In genomic region chr15:34039506-34040123, GRCh38 we compare ENCODE assay signal across 1 cellular context.
TF ChIP-seq lines count a peak whose summit lies in the region.

No MANE protein-coding gene starts in this region.

TF ChIP-seq in K562, 482 proteins besides CTCF, POLR2A, EP300 and RAD21:
- TF ChIP-seq CBX2 (IDR thresholded peaks at IDR 0.05; ENCODE audit: insufficient read depth, low read length, poor library complexity, severe bottlenecking): peak; percentile 72
- TF ChIP-seq L3MBTL2 (IDR thresholded peaks at IDR 0.05): peak; percentile 52
- TF ChIP-seq ZNF584 (CRISPR knock-in tag; IDR thresholded peaks at IDR 0.05; ENCODE audit: low read depth): no peak
- TF ChIP-seq, protein P1, sequence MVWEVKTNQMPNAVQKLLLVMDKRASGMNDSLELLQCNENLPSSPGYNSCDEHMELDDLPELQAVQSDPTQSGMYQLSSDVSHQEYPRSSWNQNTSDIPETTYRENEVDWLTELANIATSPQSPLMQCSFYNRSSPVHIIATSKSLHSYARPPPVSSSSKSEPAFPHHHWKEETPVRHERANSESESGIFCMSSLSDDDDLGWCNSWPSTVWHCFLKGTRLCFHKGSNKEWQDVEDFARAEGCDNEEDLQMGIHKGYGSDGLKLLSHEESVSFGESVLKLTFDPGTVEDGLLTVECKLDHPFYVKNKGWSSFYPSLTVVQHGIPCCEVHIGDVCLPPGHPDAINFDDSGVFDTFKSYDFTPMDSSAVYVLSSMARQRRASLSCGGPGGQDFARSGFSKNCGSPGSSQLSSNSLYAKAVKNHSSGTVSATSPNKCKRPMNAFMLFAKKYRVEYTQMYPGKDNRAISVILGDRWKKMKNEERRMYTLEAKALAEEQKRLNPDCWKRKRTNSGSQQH (CRISPR knock-in tag; IDR thresholded peaks at IDR 0.05): no peak
- peak; percentile 19 for TF ChIP-seq ZFP36 (IDR thresholded peaks at IDR 0.05; ENCODE audit: low read depth, low read length, partially characterized antibody)
- peak; percentile 49 for TF ChIP-seq MGA (IDR thresholded peaks at IDR 0.05)
- TF ChIP-seq BMI1 (IDR thresholded peaks at IDR 0.05; ENCODE audit: low read length): 0 out of 2 replicates have a peak, but pooled peaks have one; percentile 18
- TF ChIP-seq, protein P2, sequence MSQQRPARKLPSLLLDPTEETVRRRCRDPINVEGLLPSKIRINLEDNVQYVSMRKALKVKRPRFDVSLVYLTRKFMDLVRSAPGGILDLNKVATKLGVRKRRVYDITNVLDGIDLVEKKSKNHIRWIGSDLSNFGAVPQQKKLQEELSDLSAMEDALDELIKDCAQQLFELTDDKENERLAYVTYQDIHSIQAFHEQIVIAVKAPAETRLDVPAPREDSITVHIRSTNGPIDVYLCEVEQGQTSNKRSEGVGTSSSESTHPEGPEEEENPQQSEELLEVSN (IDR thresholded peaks at IDR 0.05; ENCODE audit: borderline replicate concordance in 1 of 2, extremely low read depth in 1 of 2, insufficient read depth in 1 of 2, insufficient read length in 1 of 2, low read depth in 1 of 2, low read length in 1 of 2, poor library complexity in 1 of 2, severe bottlenecking in 1 of 2): peak in 1 of 2 experiments; percentile 46
- TF ChIP-seq CBX8 (IDR thresholded peaks at IDR 0.05; ENCODE audit: borderline replicate concordance, extremely low read depth, low read depth, low read length, poor library complexity, severe bottlenecking): peak; percentile 92
